Comparison of ENCODE assay signal across 8 cellular contexts in the genomic region with DNA sequence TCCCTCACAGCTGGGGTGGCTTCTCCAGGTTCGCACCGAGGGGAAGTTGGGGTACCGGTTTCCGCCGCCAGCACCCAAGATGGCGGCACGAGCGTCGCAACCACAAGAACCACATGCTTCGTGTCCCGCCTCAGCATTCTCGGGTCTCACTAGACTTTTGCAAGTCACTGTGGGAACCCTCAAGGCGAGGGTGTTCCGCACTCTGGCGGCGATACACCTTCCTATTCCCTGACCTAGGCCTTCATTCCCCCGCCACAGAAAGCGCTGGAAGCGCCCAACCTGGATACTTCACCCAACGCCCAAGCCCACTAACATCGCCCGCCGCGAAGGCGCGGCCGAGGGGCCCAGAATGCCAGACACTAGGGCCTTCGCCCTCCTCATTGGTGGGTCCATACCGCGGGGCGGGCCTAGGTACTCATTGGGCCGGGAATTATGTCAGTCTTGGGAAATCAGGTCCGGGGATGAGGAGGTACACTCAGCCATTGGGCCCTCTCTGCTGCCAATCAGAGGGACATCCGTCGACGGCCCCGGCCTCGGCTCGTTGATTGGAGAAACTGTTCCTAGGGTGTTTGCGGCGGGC. TPM values are rescaled to one million over a fixed set of nuclear protein-coding genes. Genes with fewer than 3 reads are reported as not detected.
DNase-seq lines count a peak whose midpoint lies in the region; ATAC-seq and TF ChIP-seq lines count a peak whose summit lies in the region.

No MANE protein-coding gene starts in this region.

- H3K4me3 ChIP-seq in GM06990 (replicated peaks; ENCODE audit: low read depth, low read length) = peak overlapping the region; percentile 97
- H3K4me3 ChIP-seq in NB4 (ENCODE audit: low read depth, low read length) = peak overlapping the region; percentile 92

- no peaks in the 10 kb centered on the region for H3K27me3 ChIP-seq in GM06990 (replicated peaks; ENCODE audit: control insufficient read depth, insufficient read depth, low read length)

- ATAC-seq in HG02571 (IDR thresholded peaks at IDR 0.05; ENCODE audit: unreplicated experiment) = peak; percentile 90

- H3K36me3 ChIP-seq in GM06990 (ENCODE audit: control insufficient read depth, insufficient read depth, low read length) = peaks cover 13% of the 10 kb centered on the region

- no peak for TF ChIP-seq CTCF in GM06990 (IDR thresholded peaks at IDR 0.05; ENCODE audit: insufficient read depth, low read length, poor library complexity, severe bottlenecking)
- no peak for TF ChIP-seq CTCF in NB4 (IDR thresholded peaks at IDR 0.05; ENCODE audit: low read depth, low read length)

- peak; percentile 93 for TF ChIP-seq POLR2A in NB4 (IDR thresholded peaks at IDR 0.05; ENCODE audit: extremely low read depth, insufficient read length)

- DNase-seq in GM06990 (ENCODE audit: extremely low read depth, insufficient read length) = peak; percentile 98
- DNase-seq in NB4 (ENCODE audit: low read depth) = peak; percentile 100
- DNase-seq in SK-N-DZ (ENCODE audit: low spot score) = peak; percentile 100
- peak; percentile 98 for DNase-seq in activated naive CD4-positive, alpha-beta T cell treated with anti-CD3 and anti-CD28 coated beads, Interleukin-2, amount 50 U/mL, for 16 hours
- peak; percentile 97 for DNase-seq in germinal center (ENCODE audit: low spot score)
- DNase-seq in non-pigmented ciliary epithelial cell (ENCODE audit: low read depth) = peak; percentile 99
- DNase-seq in superior temporal gyrus (ENCODE audit: extremely low spot score) = peak; percentile 100

RNA-seq across cellular contexts. Expression of gene NFE2L1, which starts 0.3 kb away (rescaled TPM):
- 48.3 and 57.6 TPM in 2 replicates for polyA plus RNA-seq in SK-N-DZ (2014; cell fraction: cytosol; rRNA removed)
- 28.1 and 31.2 TPM in 2 replicates for polyA plus RNA-seq in SK-N-DZ (2014; cell fraction: nucleus; rRNA removed)

RNA-seq across cellular contexts. Expression of gene COPZ2, which starts 10.2 kb away (rescaled TPM):
- polyA plus RNA-seq in SK-N-DZ (2014; cell fraction: cytosol; rRNA removed) = 1.1 and 1.6 TPM in 2 replicates
- polyA plus RNA-seq in SK-N-DZ (2014; cell fraction: nucleus; rRNA removed) = 0.51 and 0.80 TPM in 2 replicates

RNA-seq across cellular contexts. Expression of gene CBX1, which starts 53.4 kb away (rescaled TPM):
- 298 and 375 TPM in 2 replicates for polyA plus RNA-seq in SK-N-DZ (2014; cell fraction: cytosol; rRNA removed)
- polyA plus RNA-seq in SK-N-DZ (2014; cell fraction: nucleus; rRNA removed) = 109 and 140 TPM in 2 replicates

RNA-seq across cellular contexts. Expression of gene SNX11, which starts 59.7 kb away (rescaled TPM):
- polyA plus RNA-seq in SK-N-DZ (2014; cell fraction: cytosol; rRNA removed) = 18.0 and 19.1 TPM in 2 replicates
- polyA plus RNA-seq in SK-N-DZ (2014; cell fraction: nucleus; rRNA removed) = 14.2 and 19.5 TPM in 2 replicates

Comparison
In these comparisons a context has a peak if more than half of its experiments do, and no peak if none do; other contexts are left out.
1. Peak in every context shown above with its lines: DNase-seq, ATAC-seq and H3K4me3 ChIP-seq.